Comparison of ENCODE assay signal across 1 cellular context in the genomic region with DNA sequence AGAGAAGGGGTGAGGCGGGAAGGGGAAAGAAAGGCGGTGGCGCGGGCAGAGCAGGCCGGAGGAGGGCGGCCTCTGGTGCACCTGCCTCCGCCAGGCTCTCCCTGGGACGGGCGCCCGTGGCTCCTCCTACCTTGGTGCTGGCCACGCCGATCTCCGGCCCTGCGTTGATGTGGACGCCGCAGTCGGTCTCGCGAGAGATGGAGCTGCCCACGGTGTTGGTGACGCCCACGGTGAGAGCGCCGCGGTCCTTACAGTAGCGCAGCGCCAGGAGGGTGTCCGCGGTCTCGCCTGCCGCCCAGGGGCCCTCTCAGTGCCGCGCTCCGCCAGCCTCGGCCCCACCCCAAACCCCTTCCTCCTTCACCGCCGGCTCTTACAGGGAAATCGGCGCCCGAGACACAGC.
TF ChIP-seq lines count a peak whose summit lies in the region.

No MANE protein-coding gene starts in this region.

TF ChIP-seq in HepG2, 621 proteins besides CTCF, POLR2A, EP300 and RAD21 (continued from another document and continues in another):
- TF ChIP-seq, protein P1, sequence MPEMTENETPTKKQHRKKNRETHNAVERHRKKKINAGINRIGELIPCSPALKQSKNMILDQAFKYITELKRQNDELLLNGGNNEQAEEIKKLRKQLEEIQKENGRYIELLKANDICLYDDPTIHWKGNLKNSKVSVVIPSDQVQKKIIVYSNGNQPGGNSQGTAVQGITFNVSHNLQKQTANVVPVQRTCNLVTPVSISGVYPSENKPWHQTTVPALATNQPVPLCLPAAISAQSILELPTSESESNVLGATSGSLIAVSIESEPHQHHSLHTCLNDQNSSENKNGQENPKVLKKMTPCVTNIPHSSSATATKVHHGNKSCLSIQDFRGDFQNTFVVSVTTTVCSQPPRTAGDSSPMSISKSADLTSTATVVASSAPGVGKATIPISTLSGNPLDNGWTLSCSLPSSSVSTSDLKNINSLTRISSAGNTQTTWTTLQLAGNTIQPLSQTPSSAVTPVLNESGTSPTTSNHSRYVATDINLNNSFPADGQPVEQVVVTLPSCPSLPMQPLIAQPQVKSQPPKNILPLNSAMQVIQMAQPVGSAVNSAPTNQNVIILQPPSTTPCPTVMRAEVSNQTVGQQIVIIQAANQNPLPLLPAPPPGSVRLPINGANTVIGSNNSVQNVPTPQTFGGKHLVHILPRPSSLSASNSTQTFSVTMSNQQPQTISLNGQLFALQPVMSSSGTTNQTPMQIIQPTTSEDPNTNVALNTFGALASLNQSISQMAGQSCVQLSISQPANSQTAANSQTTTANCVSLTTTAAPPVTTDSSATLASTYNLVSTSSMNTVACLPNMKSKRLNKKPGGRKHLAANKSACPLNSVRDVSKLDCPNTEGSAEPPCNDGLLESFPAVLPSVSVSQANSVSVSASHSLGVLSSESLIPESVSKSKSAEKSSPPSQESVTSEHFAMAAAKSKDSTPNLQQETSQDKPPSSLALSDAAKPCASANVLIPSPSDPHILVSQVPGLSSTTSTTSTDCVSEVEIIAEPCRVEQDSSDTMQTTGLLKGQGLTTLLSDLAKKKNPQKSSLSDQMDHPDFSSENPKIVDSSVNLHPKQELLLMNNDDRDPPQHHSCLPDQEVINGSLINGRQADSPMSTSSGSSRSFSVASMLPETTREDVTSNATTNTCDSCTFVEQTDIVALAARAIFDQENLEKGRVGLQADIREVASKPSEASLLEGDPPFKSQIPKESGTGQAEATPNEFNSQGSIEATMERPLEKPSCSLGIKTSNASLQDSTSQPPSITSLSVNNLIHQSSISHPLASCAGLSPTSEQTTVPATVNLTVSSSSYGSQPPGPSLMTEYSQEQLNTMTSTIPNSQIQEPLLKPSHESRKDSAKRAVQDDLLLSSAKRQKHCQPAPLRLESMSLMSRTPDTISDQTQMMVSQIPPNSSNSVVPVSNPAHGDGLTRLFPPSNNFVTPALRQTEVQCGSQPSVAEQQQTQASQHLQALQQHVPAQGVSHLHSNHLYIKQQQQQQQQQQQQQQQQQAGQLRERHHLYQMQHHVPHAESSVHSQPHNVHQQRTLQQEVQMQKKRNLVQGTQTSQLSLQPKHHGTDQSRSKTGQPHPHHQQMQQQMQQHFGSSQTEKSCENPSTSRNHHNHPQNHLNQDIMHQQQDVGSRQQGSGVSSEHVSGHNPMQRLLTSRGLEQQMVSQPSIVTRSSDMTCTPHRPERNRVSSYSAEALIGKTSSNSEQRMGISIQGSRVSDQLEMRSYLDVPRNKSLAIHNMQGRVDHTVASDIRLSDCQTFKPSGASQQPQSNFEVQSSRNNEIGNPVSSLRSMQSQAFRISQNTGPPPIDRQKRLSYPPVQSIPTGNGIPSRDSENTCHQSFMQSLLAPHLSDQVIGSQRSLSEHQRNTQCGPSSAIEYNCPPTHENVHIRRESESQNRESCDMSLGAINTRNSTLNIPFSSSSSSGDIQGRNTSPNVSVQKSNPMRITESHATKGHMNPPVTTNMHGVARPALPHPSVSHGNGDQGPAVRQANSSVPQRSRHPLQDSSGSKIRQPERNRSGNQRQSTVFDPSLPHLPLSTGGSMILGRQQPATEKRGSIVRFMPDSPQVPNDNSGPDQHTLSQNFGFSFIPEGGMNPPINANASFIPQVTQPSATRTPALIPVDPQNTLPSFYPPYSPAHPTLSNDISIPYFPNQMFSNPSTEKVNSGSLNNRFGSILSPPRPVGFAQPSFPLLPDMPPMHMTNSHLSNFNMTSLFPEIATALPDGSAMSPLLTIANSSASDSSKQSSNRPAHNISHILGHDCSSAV (CRISPR knock-in tag; IDR thresholded peaks at IDR 0.05; ENCODE audit: borderline replicate concordance) = no peak
- TF ChIP-seq, protein P2, sequence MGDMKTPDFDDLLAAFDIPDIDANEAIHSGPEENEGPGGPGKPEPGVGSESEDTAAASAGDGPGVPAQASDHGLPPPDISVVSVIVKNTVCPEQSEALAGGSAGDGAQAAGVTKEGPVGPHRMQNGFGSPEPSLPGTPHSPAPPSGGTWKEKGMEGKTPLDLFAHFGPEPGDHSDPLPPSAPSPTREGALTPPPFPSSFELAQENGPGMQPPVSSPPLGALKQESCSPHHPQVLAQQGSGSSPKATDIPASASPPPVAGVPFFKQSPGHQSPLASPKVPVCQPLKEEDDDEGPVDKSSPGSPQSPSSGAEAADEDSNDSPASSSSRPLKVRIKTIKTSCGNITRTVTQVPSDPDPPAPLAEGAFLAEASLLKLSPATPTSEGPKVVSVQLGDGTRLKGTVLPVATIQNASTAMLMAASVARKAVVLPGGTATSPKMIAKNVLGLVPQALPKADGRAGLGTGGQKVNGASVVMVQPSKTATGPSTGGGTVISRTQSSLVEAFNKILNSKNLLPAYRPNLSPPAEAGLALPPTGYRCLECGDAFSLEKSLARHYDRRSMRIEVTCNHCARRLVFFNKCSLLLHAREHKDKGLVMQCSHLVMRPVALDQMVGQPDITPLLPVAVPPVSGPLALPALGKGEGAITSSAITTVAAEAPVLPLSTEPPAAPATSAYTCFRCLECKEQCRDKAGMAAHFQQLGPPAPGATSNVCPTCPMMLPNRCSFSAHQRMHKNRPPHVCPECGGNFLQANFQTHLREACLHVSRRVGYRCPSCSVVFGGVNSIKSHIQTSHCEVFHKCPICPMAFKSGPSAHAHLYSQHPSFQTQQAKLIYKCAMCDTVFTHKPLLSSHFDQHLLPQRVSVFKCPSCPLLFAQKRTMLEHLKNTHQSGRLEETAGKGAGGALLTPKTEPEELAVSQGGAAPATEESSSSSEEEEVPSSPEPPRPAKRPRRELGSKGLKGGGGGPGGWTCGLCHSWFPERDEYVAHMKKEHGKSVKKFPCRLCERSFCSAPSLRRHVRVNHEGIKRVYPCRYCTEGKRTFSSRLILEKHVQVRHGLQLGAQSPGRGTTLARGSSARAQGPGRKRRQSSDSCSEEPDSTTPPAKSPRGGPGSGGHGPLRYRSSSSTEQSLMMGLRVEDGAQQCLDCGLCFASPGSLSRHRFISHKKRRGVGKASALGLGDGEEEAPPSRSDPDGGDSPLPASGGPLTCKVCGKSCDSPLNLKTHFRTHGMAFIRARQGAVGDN (CRISPR knock-in tag; IDR thresholded peaks at IDR 0.05) = peak; percentile 67
- TF ChIP-seq, protein P3, sequence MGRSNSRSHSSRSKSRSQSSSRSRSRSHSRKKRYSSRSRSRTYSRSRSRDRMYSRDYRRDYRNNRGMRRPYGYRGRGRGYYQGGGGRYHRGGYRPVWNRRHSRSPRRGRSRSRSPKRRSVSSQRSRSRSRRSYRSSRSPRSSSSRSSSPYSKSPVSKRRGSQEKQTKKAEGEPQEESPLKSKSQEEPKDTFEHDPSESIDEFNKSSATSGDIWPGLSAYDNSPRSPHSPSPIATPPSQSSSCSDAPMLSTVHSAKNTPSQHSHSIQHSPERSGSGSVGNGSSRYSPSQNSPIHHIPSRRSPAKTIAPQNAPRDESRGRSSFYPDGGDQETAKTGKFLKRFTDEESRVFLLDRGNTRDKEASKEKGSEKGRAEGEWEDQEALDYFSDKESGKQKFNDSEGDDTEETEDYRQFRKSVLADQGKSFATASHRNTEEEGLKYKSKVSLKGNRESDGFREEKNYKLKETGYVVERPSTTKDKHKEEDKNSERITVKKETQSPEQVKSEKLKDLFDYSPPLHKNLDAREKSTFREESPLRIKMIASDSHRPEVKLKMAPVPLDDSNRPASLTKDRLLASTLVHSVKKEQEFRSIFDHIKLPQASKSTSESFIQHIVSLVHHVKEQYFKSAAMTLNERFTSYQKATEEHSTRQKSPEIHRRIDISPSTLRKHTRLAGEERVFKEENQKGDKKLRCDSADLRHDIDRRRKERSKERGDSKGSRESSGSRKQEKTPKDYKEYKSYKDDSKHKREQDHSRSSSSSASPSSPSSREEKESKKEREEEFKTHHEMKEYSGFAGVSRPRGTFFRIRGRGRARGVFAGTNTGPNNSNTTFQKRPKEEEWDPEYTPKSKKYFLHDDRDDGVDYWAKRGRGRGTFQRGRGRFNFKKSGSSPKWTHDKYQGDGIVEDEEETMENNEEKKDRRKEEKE (IDR thresholded peaks at IDR 0.05) = no peak
- TF ChIP-seq ZNF569 (CRISPR knock-in tag; IDR thresholded peaks at IDR 0.05; ENCODE audit: borderline replicate concordance) = no peak
- no peak for TF ChIP-seq CHD4 (IDR thresholded peaks at IDR 0.05; ENCODE audit: borderline replicate concordance, low read length)
- no peak for TF ChIP-seq HNRNPL (IDR thresholded peaks at IDR 0.05; ENCODE audit: low read depth, low read length)
- TF ChIP-seq, protein P4, sequence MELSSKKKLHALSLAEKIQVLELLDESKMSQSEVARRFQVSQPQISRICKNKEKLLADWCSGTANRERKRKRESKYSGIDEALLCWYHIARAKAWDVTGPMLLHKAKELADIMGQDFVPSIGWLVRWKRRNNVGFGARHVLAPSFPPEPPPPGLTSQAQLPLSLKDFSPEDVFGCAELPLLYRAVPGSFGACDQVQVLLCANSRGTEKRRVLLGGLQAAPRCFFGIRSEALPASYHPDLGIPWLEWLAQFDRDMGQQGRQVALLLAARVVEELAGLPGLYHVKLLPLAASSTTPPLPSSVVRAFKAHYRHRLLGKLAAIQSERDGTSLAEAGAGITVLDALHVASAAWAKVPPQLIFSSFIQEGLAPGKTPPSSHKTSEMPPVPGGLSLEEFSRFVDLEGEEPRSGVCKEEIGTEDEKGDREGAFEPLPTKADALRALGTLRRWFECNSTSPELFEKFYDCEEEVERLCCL (CRISPR knock-in tag; IDR thresholded peaks at IDR 0.05; ENCODE audit: borderline replicate concordance) = no peak
- TF ChIP-seq KAT8 (CRISPR knock-in tag; IDR thresholded peaks at IDR 0.05) = 0 out of 2 replicates have a peak, but pooled peaks have one; percentile 36
- TF ChIP-seq RXRB (CRISPR knock-in tag; IDR thresholded peaks at IDR 0.05; ENCODE audit: borderline replicate concordance) = no peak
- no peak for TF ChIP-seq FIP1L1 (IDR thresholded peaks at IDR 0.05; ENCODE audit: borderline replicate concordance, insufficient read depth, low read depth, low read length)
- TF ChIP-seq, protein P5, sequence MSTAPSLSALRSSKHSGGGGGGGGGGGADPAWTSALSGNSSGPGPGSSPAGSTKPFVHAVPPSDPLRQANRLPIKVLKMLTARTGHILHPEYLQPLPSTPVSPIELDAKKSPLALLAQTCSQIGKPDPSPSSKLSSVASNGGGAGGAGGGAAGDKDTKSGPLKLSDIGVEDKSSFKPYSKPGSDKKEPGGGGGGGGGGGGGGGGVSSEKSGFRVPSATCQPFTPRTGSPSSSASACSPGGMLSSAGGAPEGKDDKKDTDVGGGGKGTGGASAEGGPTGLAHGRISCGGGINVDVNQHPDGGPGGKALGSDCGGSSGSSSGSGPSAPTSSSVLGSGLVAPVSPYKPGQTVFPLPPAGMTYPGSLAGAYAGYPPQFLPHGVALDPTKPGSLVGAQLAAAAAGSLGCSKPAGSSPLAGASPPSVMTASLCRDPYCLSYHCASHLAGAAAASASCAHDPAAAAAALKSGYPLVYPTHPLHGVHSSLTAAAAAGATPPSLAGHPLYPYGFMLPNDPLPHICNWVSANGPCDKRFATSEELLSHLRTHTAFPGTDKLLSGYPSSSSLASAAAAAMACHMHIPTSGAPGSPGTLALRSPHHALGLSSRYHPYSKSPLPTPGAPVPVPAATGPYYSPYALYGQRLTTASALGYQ (CRISPR knock-in tag; IDR thresholded peaks at IDR 0.05) = no peak
- no peak for TF ChIP-seq ZKSCAN8 (CRISPR knock-in tag; IDR thresholded peaks at IDR 0.05; ENCODE audit: borderline replicate concordance)
- TF ChIP-seq MLLT10 (CRISPR knock-in tag; IDR thresholded peaks at IDR 0.05) = no peak
- no peak for TF ChIP-seq TCF12 (IDR thresholded peaks at IDR 0.05)
- no peak for TF ChIP-seq TCF12 (CRISPR knock-in tag; IDR thresholded peaks at IDR 0.05)
- TF ChIP-seq, protein P6, sequence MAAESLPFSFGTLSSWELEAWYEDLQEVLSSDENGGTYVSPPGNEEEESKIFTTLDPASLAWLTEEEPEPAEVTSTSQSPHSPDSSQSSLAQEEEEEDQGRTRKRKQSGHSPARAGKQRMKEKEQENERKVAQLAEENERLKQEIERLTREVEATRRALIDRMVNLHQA (CRISPR knock-in tag; IDR thresholded peaks at IDR 0.05) = no peak
- no peak for TF ChIP-seq TCF7 (IDR thresholded peaks at IDR 0.05; ENCODE audit: low read depth)
- peak; percentile 59; the same call in 1 of the 2 replicates for TF ChIP-seq GABPB1 (CRISPR knock-in tag; IDR thresholded peaks at IDR 0.05)
- no peak for TF ChIP-seq NFATC3 (CRISPR knock-in tag; IDR thresholded peaks at IDR 0.05)
- peak; percentile 45; the same call in 1 of the 2 replicates for TF ChIP-seq KDM2A (CRISPR knock-in tag; IDR thresholded peaks at IDR 0.05; ENCODE audit: borderline replicate concordance, low read depth)
- TF ChIP-seq ZNF652 (CRISPR knock-in tag; IDR thresholded peaks at IDR 0.05; ENCODE audit: borderline replicate concordance, low read depth) = no peak
- no peak for TF ChIP-seq RBM39 (IDR thresholded peaks at IDR 0.05; ENCODE audit: low read depth, low read length, poor library complexity, severe bottlenecking)
- TF ChIP-seq ZNF274 (CRISPR knock-in tag; IDR thresholded peaks at IDR 0.05) = no peak
- TF ChIP-seq PRPF4 (IDR thresholded peaks at IDR 0.05; ENCODE audit: low read depth, low read length, poor library complexity, severe bottlenecking) = no peak
- peak; percentile 29; the same call in 1 of the 2 replicates for TF ChIP-seq YEATS4 (CRISPR knock-in tag; IDR thresholded peaks at IDR 0.05; ENCODE audit: borderline replicate concordance)
- TF ChIP-seq HNRNPLL (IDR thresholded peaks at IDR 0.05; ENCODE audit: low read depth, low read length, poor library complexity, severe bottlenecking) = peak; percentile 61
- TF ChIP-seq ZNF530 (CRISPR knock-in tag; IDR thresholded peaks at IDR 0.05; ENCODE audit: low read depth) = no peak
- peak; percentile 96 for TF ChIP-seq ZSCAN25 (CRISPR knock-in tag; IDR thresholded peaks at IDR 0.05)
- TF ChIP-seq IKZF1 (IDR thresholded peaks at IDR 0.05) = no peak
- TF ChIP-seq ZFP37 (CRISPR knock-in tag; IDR thresholded peaks at IDR 0.05; ENCODE audit: borderline replicate concordance) = no peak
- TF ChIP-seq, protein P7, sequence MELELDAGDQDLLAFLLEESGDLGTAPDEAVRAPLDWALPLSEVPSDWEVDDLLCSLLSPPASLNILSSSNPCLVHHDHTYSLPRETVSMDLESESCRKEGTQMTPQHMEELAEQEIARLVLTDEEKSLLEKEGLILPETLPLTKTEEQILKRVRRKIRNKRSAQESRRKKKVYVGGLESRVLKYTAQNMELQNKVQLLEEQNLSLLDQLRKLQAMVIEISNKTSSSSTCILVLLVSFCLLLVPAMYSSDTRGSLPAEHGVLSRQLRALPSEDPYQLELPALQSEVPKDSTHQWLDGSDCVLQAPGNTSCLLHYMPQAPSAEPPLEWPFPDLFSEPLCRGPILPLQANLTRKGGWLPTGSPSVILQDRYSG (CRISPR knock-in tag; IDR thresholded peaks at IDR 0.05) = no peak
- TF ChIP-seq, protein P8, sequence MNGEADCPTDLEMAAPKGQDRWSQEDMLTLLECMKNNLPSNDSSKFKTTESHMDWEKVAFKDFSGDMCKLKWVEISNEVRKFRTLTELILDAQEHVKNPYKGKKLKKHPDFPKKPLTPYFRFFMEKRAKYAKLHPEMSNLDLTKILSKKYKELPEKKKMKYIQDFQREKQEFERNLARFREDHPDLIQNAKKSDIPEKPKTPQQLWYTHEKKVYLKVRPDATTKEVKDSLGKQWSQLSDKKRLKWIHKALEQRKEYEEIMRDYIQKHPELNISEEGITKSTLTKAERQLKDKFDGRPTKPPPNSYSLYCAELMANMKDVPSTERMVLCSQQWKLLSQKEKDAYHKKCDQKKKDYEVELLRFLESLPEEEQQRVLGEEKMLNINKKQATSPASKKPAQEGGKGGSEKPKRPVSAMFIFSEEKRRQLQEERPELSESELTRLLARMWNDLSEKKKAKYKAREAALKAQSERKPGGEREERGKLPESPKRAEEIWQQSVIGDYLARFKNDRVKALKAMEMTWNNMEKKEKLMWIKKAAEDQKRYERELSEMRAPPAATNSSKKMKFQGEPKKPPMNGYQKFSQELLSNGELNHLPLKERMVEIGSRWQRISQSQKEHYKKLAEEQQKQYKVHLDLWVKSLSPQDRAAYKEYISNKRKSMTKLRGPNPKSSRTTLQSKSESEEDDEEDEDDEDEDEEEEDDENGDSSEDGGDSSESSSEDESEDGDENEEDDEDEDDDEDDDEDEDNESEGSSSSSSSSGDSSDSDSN (CRISPR knock-in tag; IDR thresholded peaks at IDR 0.05) = peak; percentile 64
